In the genomic region with DNA sequence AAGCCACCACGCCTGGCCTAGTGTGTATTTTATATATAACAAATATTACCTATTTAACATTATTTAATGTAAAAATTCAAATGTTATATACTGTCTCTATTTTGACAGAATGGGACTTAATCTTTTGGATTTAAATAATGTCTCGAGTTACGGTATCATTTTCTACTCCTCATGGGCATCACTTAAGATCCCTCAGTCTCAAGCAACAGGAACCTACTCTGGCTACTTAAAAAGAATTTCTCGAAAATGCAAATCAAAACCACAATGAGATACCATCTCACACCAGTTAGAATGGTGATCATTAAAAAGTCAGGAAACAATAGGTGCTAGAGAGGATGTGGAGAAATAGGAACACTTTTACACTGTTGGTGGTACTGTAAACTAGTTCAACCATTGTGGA, we compare ENCODE assay signal across 9 cellular contexts. TPM values are rescaled to one million over a fixed set of nuclear protein-coding genes. Genes with fewer than 3 reads are reported as not detected.
"Had no signal": no experiment of that assay in that cellular context is flagged by ENCODE, and none has a peak within 500 bp of the region (broad histone marks: within the 10 kb centered on the region; RNA-seq: fewer than 3 reads in every experiment).

No MANE protein-coding gene starts in this region.

RNA-seq across cellular contexts. Expression of gene KPNA7, which starts 44.2 kb away (rescaled TPM):
- total RNA-seq: OCI-LY7; Right ventricle myocardium inferior; Right ventricle myocardium superior; RPMI7951; SJCRH30; SJSA1; SK-MEL-5; T-helper 1 cell treated with Interleukin-12 subunit alpha and Interleukin-12 subunit beta and Interleukin-4 antibody, amounts not matched to agents 30 ng/mL and 1 ng/mL, for 36 hours had no signal
- polyA plus RNA-seq: SK-N-SH had no signal
